1 cellular context compared by ENCODE assay signal in the genomic region with DNA sequence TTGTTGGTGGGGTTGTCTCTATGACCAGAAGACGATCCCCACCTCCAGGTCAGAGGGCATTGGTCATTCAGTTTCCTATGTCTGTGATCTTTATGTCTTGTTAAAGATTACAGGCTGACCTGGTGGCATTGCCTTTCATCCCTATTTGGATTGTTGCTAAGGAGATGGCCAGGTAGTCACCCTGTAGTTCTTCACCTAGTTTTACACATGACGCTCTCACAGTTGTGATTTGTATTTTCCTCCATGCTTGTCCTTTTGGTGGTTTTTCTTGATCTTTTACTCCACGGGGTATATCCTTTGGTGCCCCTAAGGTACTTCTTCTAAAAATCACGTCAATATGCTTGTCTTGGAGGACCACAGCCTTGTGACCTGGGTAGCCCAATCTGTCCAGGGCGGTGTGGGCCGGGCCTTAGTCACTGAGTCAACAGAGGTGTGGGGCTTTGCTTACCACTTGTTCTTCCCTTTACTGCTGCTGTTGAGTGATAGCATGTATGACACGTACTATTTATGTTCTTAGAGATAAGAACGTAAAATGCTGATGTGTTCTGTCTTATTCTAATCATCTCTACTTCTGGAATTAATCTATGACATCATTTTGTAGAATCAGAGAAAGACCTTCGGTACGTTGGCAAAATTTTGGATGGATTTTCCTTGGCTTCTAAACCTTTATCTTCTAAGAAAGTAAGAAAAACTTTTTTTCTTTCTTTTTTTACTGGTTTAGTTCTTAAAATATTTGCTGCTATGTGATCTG.
TF ChIP-seq lines count a peak whose summit lies in the region.

No MANE protein-coding gene starts in this region.

TF ChIP-seq in K562, 482 proteins besides CTCF, POLR2A, EP300 and RAD21 (continued from another document and continues in another):
- TF ChIP-seq, protein P1, sequence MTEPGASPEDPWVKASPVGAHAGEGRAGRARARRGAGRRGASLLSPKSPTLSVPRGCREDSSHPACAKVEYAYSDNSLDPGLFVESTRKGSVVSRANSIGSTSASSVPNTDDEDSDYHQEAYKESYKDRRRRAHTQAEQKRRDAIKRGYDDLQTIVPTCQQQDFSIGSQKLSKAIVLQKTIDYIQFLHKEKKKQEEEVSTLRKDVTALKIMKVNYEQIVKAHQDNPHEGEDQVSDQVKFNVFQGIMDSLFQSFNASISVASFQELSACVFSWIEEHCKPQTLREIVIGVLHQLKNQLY (CRISPR knock-in tag; conservative IDR thresholded peaks at IDR 0.05) = no peak
- TF ChIP-seq EWSR1 (IDR thresholded peaks at IDR 0.05; ENCODE audit: borderline replicate concordance, low read depth, partially characterized antibody) (no peak), ETS2 (tag; IDR thresholded peaks at IDR 0.05; ENCODE audit: borderline replicate concordance, poor library complexity, severe bottlenecking) (no peak), TCF3 (CRISPR knock-in tag; IDR thresholded peaks at IDR 0.05) (peak; percentile 94), DMBX1 (CRISPR knock-in tag; IDR thresholded peaks at IDR 0.05; ENCODE audit: borderline replicate concordance) (0 out of 2 replicates have a peak, but pooled peaks have one; percentile 19), CEBPB (tag; IDR thresholded peaks at IDR 0.05) (no peak), ELF4 (CRISPR knock-in tag; IDR thresholded peaks at IDR 0.05) (peak; percentile 16; the same call in 1 of the 2 replicates), MYNN (IDR thresholded peaks at IDR 0.05) (0 out of 2 replicates have a peak, but pooled peaks have one; percentile 40), MYNN (CRISPR knock-in tag; IDR thresholded peaks at IDR 0.05) (no peak), NEUROD1 (IDR thresholded peaks at IDR 0.05; ENCODE audit: borderline replicate concordance, low read depth, low read length, partially characterized antibody) (peak; percentile 80), HMG20A (CRISPR knock-in tag; conservative IDR thresholded peaks at IDR 0.05) (no peak), ZKSCAN8 (CRISPR knock-in tag; IDR thresholded peaks at IDR 0.05) (no peak), ZNF717 (CRISPR knock-in tag; IDR thresholded peaks at IDR 0.05) (no peak), KLF16 (IDR thresholded peaks at IDR 0.05) (peak; percentile 80), TARDBP (IDR thresholded peaks at IDR 0.05) (peak; percentile 47; the same call in 1 of the 2 replicates), KDM5B (IDR thresholded peaks at IDR 0.05; ENCODE audit: insufficient replicate concordance, low read depth, low read length) (no peak), KDM4B (IDR thresholded peaks at IDR 0.05; ENCODE audit: borderline replicate concordance in 2 of 2, low read depth in 1 of 2) (no peak), BCOR (IDR thresholded peaks at IDR 0.05) (no peak)
- TF ChIP-seq, protein P2, sequence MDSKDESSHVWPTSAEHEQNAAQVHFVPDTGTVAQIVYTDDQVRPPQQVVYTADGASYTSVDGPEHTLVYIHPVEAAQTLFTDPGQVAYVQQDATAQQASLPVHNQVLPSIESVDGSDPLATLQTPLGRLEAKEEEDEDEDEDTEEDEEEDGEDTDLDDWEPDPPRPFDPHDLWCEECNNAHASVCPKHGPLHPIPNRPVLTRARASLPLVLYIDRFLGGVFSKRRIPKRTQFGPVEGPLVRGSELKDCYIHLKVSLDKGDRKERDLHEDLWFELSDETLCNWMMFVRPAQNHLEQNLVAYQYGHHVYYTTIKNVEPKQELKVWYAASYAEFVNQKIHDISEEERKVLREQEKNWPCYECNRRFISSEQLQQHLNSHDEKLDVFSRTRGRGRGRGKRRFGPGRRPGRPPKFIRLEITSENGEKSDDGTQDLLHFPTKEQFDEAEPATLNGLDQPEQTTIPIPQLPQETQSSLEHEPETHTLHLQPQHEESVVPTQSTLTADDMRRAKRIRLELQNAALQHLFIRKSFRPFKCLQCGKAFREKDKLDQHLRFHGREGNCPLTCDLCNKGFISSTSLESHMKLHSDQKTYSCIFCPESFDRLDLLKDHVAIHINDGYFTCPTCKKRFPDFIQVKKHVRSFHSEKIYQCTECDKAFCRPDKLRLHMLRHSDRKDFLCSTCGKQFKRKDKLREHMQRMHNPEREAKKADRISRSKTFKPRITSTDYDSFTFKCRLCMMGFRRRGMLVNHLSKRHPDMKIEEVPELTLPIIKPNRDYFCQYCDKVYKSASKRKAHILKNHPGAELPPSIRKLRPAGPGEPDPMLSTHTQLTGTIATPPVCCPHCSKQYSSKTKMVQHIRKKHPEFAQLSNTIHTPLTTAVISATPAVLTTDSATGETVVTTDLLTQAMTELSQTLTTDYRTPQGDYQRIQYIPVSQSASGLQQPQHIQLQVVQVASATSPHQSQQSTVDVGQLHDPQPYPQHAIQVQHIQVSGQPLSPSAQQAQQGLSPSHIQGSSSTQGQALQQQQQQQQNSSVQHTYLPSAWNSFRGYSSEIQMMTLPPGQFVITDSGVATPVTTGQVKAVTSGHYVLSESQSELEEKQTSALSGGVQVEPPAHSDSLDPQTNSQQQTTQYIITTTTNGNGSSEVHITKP (IDR thresholded peaks at IDR 0.05; ENCODE audit: partially characterized antibody) = no peak
- TF ChIP-seq, protein P3, sequence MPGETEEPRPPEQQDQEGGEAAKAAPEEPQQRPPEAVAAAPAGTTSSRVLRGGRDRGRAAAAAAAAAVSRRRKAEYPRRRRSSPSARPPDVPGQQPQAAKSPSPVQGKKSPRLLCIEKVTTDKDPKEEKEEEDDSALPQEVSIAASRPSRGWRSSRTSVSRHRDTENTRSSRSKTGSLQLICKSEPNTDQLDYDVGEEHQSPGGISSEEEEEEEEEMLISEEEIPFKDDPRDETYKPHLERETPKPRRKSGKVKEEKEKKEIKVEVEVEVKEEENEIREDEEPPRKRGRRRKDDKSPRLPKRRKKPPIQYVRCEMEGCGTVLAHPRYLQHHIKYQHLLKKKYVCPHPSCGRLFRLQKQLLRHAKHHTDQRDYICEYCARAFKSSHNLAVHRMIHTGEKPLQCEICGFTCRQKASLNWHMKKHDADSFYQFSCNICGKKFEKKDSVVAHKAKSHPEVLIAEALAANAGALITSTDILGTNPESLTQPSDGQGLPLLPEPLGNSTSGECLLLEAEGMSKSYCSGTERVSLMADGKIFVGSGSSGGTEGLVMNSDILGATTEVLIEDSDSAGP (CRISPR knock-in tag; IDR thresholded peaks at IDR 0.05) = no peak
- TF ChIP-seq, protein P4, sequence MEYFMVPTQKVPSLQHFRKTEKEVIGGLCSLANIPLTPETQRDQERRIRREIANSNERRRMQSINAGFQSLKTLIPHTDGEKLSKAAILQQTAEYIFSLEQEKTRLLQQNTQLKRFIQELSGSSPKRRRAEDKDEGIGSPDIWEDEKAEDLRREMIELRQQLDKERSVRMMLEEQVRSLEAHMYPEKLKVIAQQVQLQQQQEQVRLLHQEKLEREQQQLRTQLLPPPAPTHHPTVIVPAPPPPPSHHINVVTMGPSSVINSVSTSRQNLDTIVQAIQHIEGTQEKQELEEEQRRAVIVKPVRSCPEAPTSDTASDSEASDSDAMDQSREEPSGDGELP (CRISPR knock-in tag; IDR thresholded peaks at IDR 0.05; ENCODE audit: borderline replicate concordance) = no peak
- TF ChIP-seq, protein P5, sequence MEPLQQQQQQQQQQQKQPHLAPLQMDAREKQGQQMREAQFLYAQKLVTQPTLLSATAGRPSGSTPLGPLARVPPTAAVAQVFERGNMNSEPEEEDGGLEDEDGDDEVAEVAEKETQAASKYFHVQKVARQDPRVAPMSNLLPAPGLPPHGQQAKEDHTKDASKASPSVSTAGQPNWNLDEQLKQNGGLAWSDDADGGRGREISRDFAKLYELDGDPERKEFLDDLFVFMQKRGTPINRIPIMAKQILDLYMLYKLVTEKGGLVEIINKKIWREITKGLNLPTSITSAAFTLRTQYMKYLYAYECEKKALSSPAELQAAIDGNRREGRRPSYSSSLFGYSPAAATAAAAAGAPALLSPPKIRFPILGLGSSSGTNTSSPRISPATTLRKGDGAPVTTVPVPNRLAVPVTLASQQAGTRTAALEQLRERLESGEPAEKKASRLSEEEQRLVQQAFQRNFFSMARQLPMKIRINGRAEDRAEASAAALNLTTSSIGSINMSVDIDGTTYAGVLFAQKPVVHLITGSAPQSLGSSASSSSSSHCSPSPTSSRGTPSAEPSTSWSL (CRISPR knock-in tag; IDR thresholded peaks at IDR 0.05; ENCODE audit: borderline replicate concordance) = no peak
- TF ChIP-seq, protein P6, sequence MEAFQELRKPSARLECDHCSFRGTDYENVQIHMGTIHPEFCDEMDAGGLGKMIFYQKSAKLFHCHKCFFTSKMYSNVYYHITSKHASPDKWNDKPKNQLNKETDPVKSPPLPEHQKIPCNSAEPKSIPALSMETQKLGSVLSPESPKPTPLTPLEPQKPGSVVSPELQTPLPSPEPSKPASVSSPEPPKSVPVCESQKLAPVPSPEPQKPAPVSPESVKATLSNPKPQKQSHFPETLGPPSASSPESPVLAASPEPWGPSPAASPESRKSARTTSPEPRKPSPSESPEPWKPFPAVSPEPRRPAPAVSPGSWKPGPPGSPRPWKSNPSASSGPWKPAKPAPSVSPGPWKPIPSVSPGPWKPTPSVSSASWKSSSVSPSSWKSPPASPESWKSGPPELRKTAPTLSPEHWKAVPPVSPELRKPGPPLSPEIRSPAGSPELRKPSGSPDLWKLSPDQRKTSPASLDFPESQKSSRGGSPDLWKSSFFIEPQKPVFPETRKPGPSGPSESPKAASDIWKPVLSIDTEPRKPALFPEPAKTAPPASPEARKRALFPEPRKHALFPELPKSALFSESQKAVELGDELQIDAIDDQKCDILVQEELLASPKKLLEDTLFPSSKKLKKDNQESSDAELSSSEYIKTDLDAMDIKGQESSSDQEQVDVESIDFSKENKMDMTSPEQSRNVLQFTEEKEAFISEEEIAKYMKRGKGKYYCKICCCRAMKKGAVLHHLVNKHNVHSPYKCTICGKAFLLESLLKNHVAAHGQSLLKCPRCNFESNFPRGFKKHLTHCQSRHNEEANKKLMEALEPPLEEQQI (IDR thresholded peaks at IDR 0.05) = no peak
- TF ChIP-seq, protein P7, sequence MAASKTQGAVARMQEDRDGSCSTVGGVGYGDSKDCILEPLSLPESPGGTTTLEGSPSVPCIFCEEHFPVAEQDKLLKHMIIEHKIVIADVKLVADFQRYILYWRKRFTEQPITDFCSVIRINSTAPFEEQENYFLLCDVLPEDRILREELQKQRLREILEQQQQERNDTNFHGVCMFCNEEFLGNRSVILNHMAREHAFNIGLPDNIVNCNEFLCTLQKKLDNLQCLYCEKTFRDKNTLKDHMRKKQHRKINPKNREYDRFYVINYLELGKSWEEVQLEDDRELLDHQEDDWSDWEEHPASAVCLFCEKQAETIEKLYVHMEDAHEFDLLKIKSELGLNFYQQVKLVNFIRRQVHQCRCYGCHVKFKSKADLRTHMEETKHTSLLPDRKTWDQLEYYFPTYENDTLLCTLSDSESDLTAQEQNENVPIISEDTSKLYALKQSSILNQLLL (CRISPR knock-in tag; IDR thresholded peaks at IDR 0.05; ENCODE audit: borderline replicate concordance) = no peak
- TF ChIP-seq, protein P8, sequence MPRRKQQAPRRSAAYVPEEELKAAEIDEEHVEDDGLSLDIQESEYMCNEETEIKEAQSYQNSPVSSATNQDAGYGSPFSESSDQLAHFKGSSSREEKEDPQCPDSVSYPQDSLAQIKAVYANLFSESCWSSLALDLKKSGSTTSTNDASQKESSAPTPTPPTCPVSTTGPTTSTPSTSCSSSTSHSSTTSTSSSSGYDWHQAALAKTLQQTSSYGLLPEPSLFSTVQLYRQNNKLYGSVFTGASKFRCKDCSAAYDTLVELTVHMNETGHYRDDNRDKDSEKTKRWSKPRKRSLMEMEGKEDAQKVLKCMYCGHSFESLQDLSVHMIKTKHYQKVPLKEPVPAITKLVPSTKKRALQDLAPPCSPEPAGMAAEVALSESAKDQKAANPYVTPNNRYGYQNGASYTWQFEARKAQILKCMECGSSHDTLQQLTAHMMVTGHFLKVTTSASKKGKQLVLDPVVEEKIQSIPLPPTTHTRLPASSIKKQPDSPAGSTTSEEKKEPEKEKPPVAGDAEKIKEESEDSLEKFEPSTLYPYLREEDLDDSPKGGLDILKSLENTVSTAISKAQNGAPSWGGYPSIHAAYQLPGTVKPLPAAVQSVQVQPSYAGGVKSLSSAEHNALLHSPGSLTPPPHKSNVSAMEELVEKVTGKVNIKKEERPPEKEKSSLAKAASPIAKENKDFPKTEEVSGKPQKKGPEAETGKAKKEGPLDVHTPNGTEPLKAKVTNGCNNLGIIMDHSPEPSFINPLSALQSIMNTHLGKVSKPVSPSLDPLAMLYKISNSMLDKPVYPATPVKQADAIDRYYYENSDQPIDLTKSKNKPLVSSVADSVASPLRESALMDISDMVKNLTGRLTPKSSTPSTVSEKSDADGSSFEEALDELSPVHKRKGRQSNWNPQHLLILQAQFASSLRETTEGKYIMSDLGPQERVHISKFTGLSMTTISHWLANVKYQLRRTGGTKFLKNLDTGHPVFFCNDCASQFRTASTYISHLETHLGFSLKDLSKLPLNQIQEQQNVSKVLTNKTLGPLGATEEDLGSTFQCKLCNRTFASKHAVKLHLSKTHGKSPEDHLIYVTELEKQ (CRISPR knock-in tag; IDR thresholded peaks at IDR 0.05) = no peak
- TF ChIP-seq, protein P9, sequence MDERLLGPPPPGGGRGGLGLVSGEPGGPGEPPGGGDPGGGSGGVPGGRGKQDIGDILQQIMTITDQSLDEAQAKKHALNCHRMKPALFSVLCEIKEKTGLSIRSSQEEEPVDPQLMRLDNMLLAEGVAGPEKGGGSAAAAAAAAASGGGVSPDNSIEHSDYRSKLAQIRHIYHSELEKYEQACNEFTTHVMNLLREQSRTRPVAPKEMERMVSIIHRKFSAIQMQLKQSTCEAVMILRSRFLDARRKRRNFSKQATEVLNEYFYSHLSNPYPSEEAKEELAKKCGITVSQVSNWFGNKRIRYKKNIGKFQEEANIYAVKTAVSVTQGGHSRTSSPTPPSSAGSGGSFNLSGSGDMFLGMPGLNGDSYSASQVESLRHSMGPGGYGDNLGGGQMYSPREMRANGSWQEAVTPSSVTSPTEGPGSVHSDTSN (CRISPR knock-in tag; IDR thresholded peaks at IDR 0.05; ENCODE audit: low read depth) = peak; percentile 65
- TF ChIP-seq, protein P9 (tag; conservative IDR thresholded peaks at IDR 0.05; ENCODE audit: low read depth) = peak; percentile 98
